ENCODE assay signal across 9 cellular contexts in the genomic region with DNA sequence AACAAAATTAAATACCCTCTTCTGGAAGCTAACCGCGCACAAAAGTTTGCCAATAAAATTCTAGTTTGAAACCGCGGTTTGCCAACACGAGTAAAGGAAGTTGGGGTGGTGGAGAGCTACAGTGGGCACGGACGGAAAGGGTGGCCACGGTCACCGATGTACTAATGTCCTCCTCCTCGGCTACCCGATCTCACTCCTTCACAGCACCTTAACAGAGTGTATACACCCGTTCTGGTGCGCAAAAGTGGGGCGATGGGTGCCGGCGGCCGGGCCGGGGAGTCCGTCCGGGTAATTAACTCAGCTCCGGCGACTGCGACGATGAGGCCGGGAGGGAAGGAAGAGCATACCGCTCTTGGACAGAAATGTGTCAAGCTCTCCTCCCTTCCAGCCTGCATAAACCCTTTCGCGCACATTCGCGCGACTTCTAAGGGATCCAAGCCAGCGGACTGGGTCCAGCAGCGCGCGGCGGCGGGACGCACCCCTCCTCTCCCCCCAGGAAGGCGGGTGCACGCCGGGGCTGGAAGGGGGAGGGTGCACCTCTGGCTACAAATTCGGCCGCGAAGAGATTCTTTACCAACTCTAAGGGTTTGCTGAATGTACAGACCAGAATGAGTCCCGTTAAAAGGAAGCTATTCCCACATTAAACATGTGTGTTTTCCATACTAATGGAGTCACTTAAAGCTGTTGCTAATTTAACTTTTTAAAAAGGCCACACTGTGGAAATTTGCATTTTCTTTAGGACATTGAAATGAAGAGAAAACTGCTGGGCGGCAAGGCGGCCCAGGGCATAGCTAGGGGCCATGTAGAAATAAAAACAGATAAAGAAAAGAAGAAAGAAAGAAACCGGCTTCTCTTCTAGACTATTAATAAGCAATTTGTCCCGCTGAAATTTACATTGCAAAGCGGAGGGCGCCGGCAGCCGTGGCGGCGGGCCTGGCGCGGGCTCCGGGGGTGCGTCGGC. TPM values are rescaled to one million over a fixed set of nuclear protein-coding genes. Genes with fewer than 3 reads are reported as not detected.
DNase-seq lines count a peak whose midpoint lies in the region; ATAC-seq and TF ChIP-seq lines count a peak whose summit lies in the region.
"Had no signal": no experiment of that assay in that cellular context is flagged by ENCODE, and none has a peak within 500 bp of the region (broad histone marks: within the 10 kb centered on the region; RNA-seq: fewer than 3 reads in every experiment).

No MANE protein-coding gene starts in this region.

- no peaks in the 10 kb centered on the region for H3K9me3 ChIP-seq in left ventricle myocardium inferior (replicated peaks)
- H3K9me3 ChIP-seq in mesenchymal stem cell (ENCODE audit: control insufficient read depth, low read length), result no peaks in the 10 kb centered on the region

- peak overlapping the region; percentile 52 for H3K27ac Mint-ChIP-seq in activated CD4-positive, alpha-beta memory T cell treated with anti-CD3 and anti-CD28 coated beads, Interleukin-2, amount 10 ng/mL, durations not matched to agents 7 days and 5 days
- H3K27ac Mint-ChIP-seq in type B pancreatic cell, result no peak overlapping the region

- 1% methylated on average over 50 of the region's 60 CpGs for WGBS in mesenchymal stem cell

- H3K4me3 ChIP-seq in left ventricle myocardium inferior (peak overlapping the region; percentile 69), mesenchymal stem cell (ENCODE audit: insufficient read depth in 1 of 2, low read depth in 1 of 2, low read length in 2 of 2) (peak overlapping the region; percentile 46 to 82)

- H3K36me3 ChIP-seq in left ventricle myocardium inferior (no peaks in the 10 kb centered on the region), mesenchymal stem cell (ENCODE audit: control insufficient read depth in 1 of 2, insufficient read depth in 2 of 2, low read depth in 1 of 2, low read length in 2 of 2) (peaks cover 0 to 4% of the 10 kb centered on the region in 2 experiments)

- ATAC-seq in HG02884 (IDR thresholded peaks at IDR 0.05; ENCODE audit: unreplicated experiment), result no peak

- no peak overlapping the region for H3K14ac ChIP-seq in mesenchymal stem cell (ENCODE audit: low read length in 2 of 2)

- H3K27me3 ChIP-seq in left ventricle myocardium inferior (ENCODE audit: low read depth) (peaks cover 100% of the 10 kb centered on the region), mesenchymal stem cell (ENCODE audit: control insufficient read depth in 1 of 2, insufficient read depth in 1 of 2, low read length in 2 of 2) (peaks cover 0 to 88% of the 10 kb centered on the region in 2 experiments)

- H3K27ac ChIP-seq in left ventricle myocardium inferior (replicated peaks), result no peak overlapping the region
- H3K27ac ChIP-seq in mesenchymal stem cell (ENCODE audit: low read length, poor library complexity, severe bottlenecking), result no peak overlapping the region

- H2AFZ ChIP-seq in mesenchymal stem cell (ENCODE audit: low read depth, low read length), result no peak overlapping the region

- H3K27me3 Mint-ChIP-seq in activated CD4-positive, alpha-beta memory T cell treated with anti-CD3 and anti-CD28 coated beads, Interleukin-2, amount 10 ng/mL, durations not matched to agents 7 days and 5 days, result peaks cover 65% of the 10 kb centered on the region
- H3K27me3 Mint-ChIP-seq in type B pancreatic cell, result peaks cover 80% of the 10 kb centered on the region

- no peak overlapping the region for H2AK5ac ChIP-seq in mesenchymal stem cell (ENCODE audit: low read length, severe bottlenecking)

- H3K4ac ChIP-seq in mesenchymal stem cell (ENCODE audit: low read depth in 1 of 2, low read length in 2 of 2), result no peak overlapping the region

- H3K23ac ChIP-seq in mesenchymal stem cell (ENCODE audit: low read length in 2 of 2), result peak overlapping the region in 1 of 2 experiments; percentile 85

- H2BK5ac ChIP-seq in mesenchymal stem cell (ENCODE audit: low read depth, low read length, poor library complexity, severe bottlenecking), result no peak overlapping the region

- H4K8ac ChIP-seq in mesenchymal stem cell (ENCODE audit: low read length), result no peak overlapping the region

- H3K36me3 Mint-ChIP-seq in activated CD4-positive, alpha-beta memory T cell treated with anti-CD3 and anti-CD28 coated beads, Interleukin-2, amount 10 ng/mL, durations not matched to agents 7 days and 5 days (ENCODE audit: low read depth), result peaks cover 5% of the 10 kb centered on the region
- no peaks in the 10 kb centered on the region for H3K36me3 Mint-ChIP-seq in type B pancreatic cell

- peak overlapping the region; percentile 46 for H3K4me2 ChIP-seq in mesenchymal stem cell (ENCODE audit: low read length, poor library complexity, severe bottlenecking)

- DNase-seq in left ventricle myocardium inferior (no peak), cardiac septum (ENCODE audit: low spot score) (no peak), mesenchymal stem cell (no peak), type B pancreatic cell (ENCODE audit: extremely low spot score, unreplicated experiment) (peak; percentile 67), NCI-H1048 (lab: John Stamatoyannopoulos, UW) (no peak), NCI-H1694 treated with DMSO at 0.1 percent for 48 hours (lab: John Stamatoyannopoulos, UW) (no peak)
- no peak for DNase-seq in activated CD4-positive, alpha-beta memory T cell treated with anti-CD3 and anti-CD28 coated beads, Interleukin-2, amount 10 ng/mL, durations not matched to agents 7 days and 5 days
- DNase-seq: foreskin melanocyte had no signal

- no peak overlapping the region for H4K91ac ChIP-seq in mesenchymal stem cell (ENCODE audit: low read length)

- H2BK120ac ChIP-seq in mesenchymal stem cell (ENCODE audit: low read depth, low read length), result no peak overlapping the region

- no peaks in the 10 kb centered on the region for H3K79me1 ChIP-seq in mesenchymal stem cell (replicated peaks; ENCODE audit: low read length, poor library complexity, severe bottlenecking)

- H3K4me3 Mint-ChIP-seq in activated CD4-positive, alpha-beta memory T cell treated with anti-CD3 and anti-CD28 coated beads, Interleukin-2, amount 10 ng/mL, durations not matched to agents 7 days and 5 days, result peak overlapping the region; percentile 30
- H3K4me3 Mint-ChIP-seq in type B pancreatic cell, result peak overlapping the region; percentile 87

- no peak overlapping the region for H3K18ac ChIP-seq in mesenchymal stem cell (ENCODE audit: low read depth in 1 of 2, low read length in 2 of 2)

- POLR2A ChIA-PET in activated CD4-positive, alpha-beta memory T cell treated with anti-CD3 and anti-CD28 coated beads, Interleukin-2, amount 10 ng/mL, durations not matched to agents 7 days and 5 days (lab: Charles Lee), result interaction anchor here (0.8 kb wide), 1 partner anchor 140 kb away, joined by 3 read pairs; the partner anchor contains the start of gene C10orf143

- peaks cover 57% of the 10 kb centered on the region for H3K4me1 ChIP-seq in left ventricle myocardium inferior
- peaks cover 39% of the 10 kb centered on the region for H3K4me1 ChIP-seq in mesenchymal stem cell (ENCODE audit: control insufficient read depth, insufficient read depth, low read depth, low read length)

- CTCF ChIA-PET in activated CD4-positive, alpha-beta memory T cell treated with anti-CD3 and anti-CD28 coated beads, Interleukin-2, amount 10 ng/mL, durations not matched to agents 7 days and 5 days (lab: Charles Lee), result interaction anchor here (0.9 kb wide), 1 partner anchor 157 kb away, joined by 3 read pairs; no protein-coding TSS in a partner anchor

- intact Hi-C loops in left ventricle myocardium inferior (cut with micrococcal nuclease) (loop anchor here (10.0 kb wide), 1 partner anchor 946 kb away; no protein-coding TSS in a partner anchor), cardiac septum (cut with DNase I) (loop anchor here (5.0 to 10.0 kb wide), 4 partner anchors 134 to 1706 kb away; no protein-coding TSS in a partner anchor)

- peaks cover 10% of the 10 kb centered on the region for H3K4me1 Mint-ChIP-seq in activated CD4-positive, alpha-beta memory T cell treated with anti-CD3 and anti-CD28 coated beads, Interleukin-2, amount 10 ng/mL, durations not matched to agents 7 days and 5 days
- H3K4me1 Mint-ChIP-seq in type B pancreatic cell (ENCODE audit: unreplicated experiment), result peaks cover 23% of the 10 kb centered on the region

- H3K9ac ChIP-seq in mesenchymal stem cell (ENCODE audit: low read length), result peak overlapping the region; percentile 95

- H2BK12ac ChIP-seq in mesenchymal stem cell (ENCODE audit: low read length in 2 of 2), result no peak overlapping the region

- no peaks in the 10 kb centered on the region for H3K9me3 Mint-ChIP-seq in activated CD4-positive, alpha-beta memory T cell treated with anti-CD3 and anti-CD28 coated beads, Interleukin-2, amount 10 ng/mL, durations not matched to agents 7 days and 5 days
- H3K9me3 Mint-ChIP-seq in type B pancreatic cell, result no peaks in the 10 kb centered on the region

- no peak overlapping the region for H2BK15ac ChIP-seq in mesenchymal stem cell (ENCODE audit: low read depth, poor library complexity, severe bottlenecking)

- no peak for TF ChIP-seq CTCF in left ventricle myocardium inferior (IDR thresholded peaks at IDR 0.05; ENCODE audit: borderline replicate concordance)
- no peak for TF ChIP-seq CTCF in type B pancreatic cell (conservative IDR thresholded peaks at IDR 0.05)

RNA-seq across cellular contexts. Expression of gene EBF3, which starts 6.6 kb away (rescaled TPM):
- total RNA-seq in left ventricle myocardium inferior, result 6.2 TPM
- total RNA-seq in cardiac septum, result 5.8 TPM
- total RNA-seq in activated CD4-positive, alpha-beta memory T cell treated with anti-CD3 and anti-CD28 coated beads, Interleukin-2, amount 10 ng/mL, durations not matched to agents 7 days and 5 days, result not detected
- polyA plus RNA-seq in mesenchymal stem cell (2013, experiment 1 of 2), result 1.5 TPM
- 1.2 TPM for polyA plus RNA-seq in mesenchymal stem cell (2013, experiment 2 of 2)
- total RNA-seq in type B pancreatic cell (ENCODE audit: low replicate concordance), result 0.81 and 26.1 TPM in 2 replicates
